ENCODE assay signal across 28 cellular contexts in the genomic region with DNA sequence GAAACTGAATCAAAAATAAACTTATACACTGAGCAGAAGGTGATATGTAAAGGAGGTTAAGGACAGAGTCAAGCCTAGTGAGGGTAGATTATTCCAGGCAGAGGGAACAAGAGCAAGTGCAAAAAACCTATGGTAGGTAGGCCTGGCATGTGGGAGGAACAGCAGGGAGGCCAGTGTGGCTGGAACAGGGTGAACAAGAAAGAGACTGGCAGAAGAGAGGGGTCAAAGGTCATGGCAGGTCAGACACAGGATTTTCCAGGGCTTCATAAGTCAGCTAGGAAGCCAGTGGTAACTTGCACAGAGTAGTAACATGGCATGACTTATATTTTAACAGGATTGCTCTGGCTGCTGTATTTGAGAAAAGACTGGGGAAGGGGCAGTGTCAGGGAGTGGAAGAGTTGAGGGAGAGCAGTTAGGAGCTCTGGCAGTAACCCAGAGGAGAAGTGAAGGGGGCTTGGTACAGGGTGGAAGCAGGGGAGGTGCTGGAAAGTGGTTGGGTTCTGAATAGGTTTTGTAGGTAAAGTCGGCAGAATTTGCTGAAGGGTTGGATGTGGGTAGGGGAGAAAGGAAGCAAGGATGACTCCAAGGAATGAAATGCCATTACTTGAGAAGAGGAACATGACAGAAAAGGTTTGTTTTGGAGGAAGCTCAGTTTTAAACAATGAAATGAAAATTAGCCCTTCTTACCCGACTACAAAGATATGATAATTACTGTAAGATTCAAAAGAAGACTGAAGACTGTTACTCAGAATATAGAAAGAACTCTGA.
DNase-seq lines count a peak whose midpoint lies in the region; ATAC-seq and TF ChIP-seq lines count a peak whose summit lies in the region.
"Had no signal": no experiment of that assay in that cellular context is flagged by ENCODE, and none has a peak within 500 bp of the region (broad histone marks: within the 10 kb centered on the region; RNA-seq: fewer than 3 reads in every experiment).

No MANE protein-coding gene starts in this region.

- ATAC-seq in heart right ventricle = no peak
- ATAC-seq: effector memory CD8-positive, alpha-beta T cell; left lung; Panc1 had no signal

- no peak overlapping the region for H3K4me3 Mint-ChIP-seq in type B pancreatic cell
- H3K4me3 Mint-ChIP-seq: activated CD4-positive, alpha-beta memory T cell treated with anti-CD3 and anti-CD28 coated beads, Interleukin-2, amount 10 ng/mL, durations not matched to agents 7 days and 5 days; activated naive CD4-positive, alpha-beta T cell treated with anti-CD3 and anti-CD28 coated beads for 36 hours; effector memory CD8-positive, alpha-beta T cell; naive B cell had no signal

- no peaks in the 10 kb centered on the region for H3K27me3 ChIP-seq in cardiac muscle cell
- no peaks in the 10 kb centered on the region for H3K27me3 ChIP-seq in heart right ventricle
- no peaks in the 10 kb centered on the region for H3K27me3 ChIP-seq in osteoblast (ENCODE audit: insufficient read depth, low read length)
- no peaks in the 10 kb centered on the region for H3K27me3 ChIP-seq in uterus
- no peaks in the 10 kb centered on the region for H3K27me3 ChIP-seq in SJCRH30
- H3K27me3 ChIP-seq: colonic mucosa, left lung had no signal

- H3K79me2 ChIP-seq in osteoblast (ENCODE audit: insufficient read depth, low read length) = peaks cover 2% of the 10 kb centered on the region

- H3K4me3 ChIP-seq in cardiac muscle cell = no peak overlapping the region
- no peak overlapping the region for H3K4me3 ChIP-seq in heart right ventricle
- no peak overlapping the region for H3K4me3 ChIP-seq in mesodermal cell (ENCODE audit: extremely low read depth, insufficient read depth, low read length, poor library complexity, severe bottlenecking)
- no peak overlapping the region for H3K4me3 ChIP-seq in osteoblast (ENCODE audit: insufficient read depth, low read length)
- no peak overlapping the region for H3K4me3 ChIP-seq in uterus
- H3K4me3 ChIP-seq in SJCRH30 = no peak overlapping the region
- H3K4me3 ChIP-seq: colonic mucosa, left lung had no signal

- H3K9me3 Mint-ChIP-seq in type B pancreatic cell = peaks cover 8% of the 10 kb centered on the region
- H3K9me3 Mint-ChIP-seq: activated CD4-positive, alpha-beta memory T cell treated with anti-CD3 and anti-CD28 coated beads, Interleukin-2, amount 10 ng/mL, durations not matched to agents 7 days and 5 days; activated naive CD4-positive, alpha-beta T cell treated with anti-CD3 and anti-CD28 coated beads for 36 hours; effector memory CD8-positive, alpha-beta T cell had no signal

- H3K36me3 Mint-ChIP-seq in type B pancreatic cell = peaks cover 29% of the 10 kb centered on the region
- H3K36me3 Mint-ChIP-seq: naive B cell had no signal

- H3K36me3 ChIP-seq in cardiac muscle cell (no peaks in the 10 kb centered on the region), heart right ventricle (no peaks in the 10 kb centered on the region), mesodermal cell (ENCODE audit: control insufficient read depth, insufficient read depth, low read length) (peaks cover 13% of the 10 kb centered on the region), osteoblast (ENCODE audit: insufficient read depth, low read length) (no peaks in the 10 kb centered on the region), uterus (no peaks in the 10 kb centered on the region), SJCRH30 (no peaks in the 10 kb centered on the region)
- H3K36me3 ChIP-seq: colonic mucosa, left lung had no signal

- DNase-seq in cardiac muscle cell (ENCODE audit: low read depth in 1 of 2, low spot score in 1 of 2) = no peak
- DNase-seq in heart right ventricle = no peak
- DNase-seq in caudate nucleus (lab: John Stamatoyannopoulos, UW) = no peak
- DNase-seq in type B pancreatic cell (ENCODE audit: extremely low spot score, unreplicated experiment) = no peak
- DNase-seq in osteoblast (ENCODE audit: insufficient read length, low spot score, missing footprints) = no peak
- DNase-seq in uterus = no peak
- no peak for DNase-seq in SJCRH30
- DNase-seq: activated CD4-positive, alpha-beta memory T cell treated with anti-CD3 and anti-CD28 coated beads, Interleukin-2, amount 10 ng/mL, durations not matched to agents 7 days and 5 days; activated CD8-positive, alpha-beta memory T cell treated with anti-CD3 and anti-CD28 coated beads, Interleukin-2, amount 50 U/mL, for 48 hours; activated naive CD4-positive, alpha-beta T cell treated with anti-CD3 and anti-CD28 coated beads for 36 hours; colonic mucosa; COR-L47; effector memory CD8-positive, alpha-beta T cell; H7; Kasumi-1; left lung; MV-4-11; naive B cell; NCI-H1436; NCI-H2107; NCI-H748 treated with DMSO at 0.1 percent for 48 hours; SHP77; stimulated activated naive CD4-positive, alpha-beta T cell treated with Interleukin-2 at 50 U/mL for 16 hours; T-helper 2 cell had no signal

- peaks cover 27% of the 10 kb centered on the region for H3K4me1 ChIP-seq in cardiac muscle cell (ENCODE audit: low read depth)
- no peaks in the 10 kb centered on the region for H3K4me1 ChIP-seq in heart right ventricle
- peaks cover 17% of the 10 kb centered on the region for H3K4me1 ChIP-seq in mesodermal cell (ENCODE audit: control insufficient read depth, insufficient read depth, low read length, poor library complexity, severe bottlenecking)
- peaks cover 3% of the 10 kb centered on the region for H3K4me1 ChIP-seq in osteoblast (ENCODE audit: insufficient read depth, low read length)
- H3K4me1 ChIP-seq in uterus = no peaks in the 10 kb centered on the region
- H3K4me1 ChIP-seq in SJCRH30 = no peaks in the 10 kb centered on the region
- H3K4me1 ChIP-seq: left lung had no signal

- intact Hi-C loops in heart right ventricle (cut with DNase I) (no loop called here), uterus (cut with DNase I; ENCODE audit: low total_unique reads) (no loop called here)

- H3K9me3 ChIP-seq in cardiac muscle cell (ENCODE audit: low read depth) (no peaks in the 10 kb centered on the region), heart right ventricle (no peaks in the 10 kb centered on the region), mesodermal cell (ENCODE audit: control insufficient read depth, low read length) (no peaks in the 10 kb centered on the region), osteoblast (ENCODE audit: low read depth, low read length) (no peaks in the 10 kb centered on the region), uterus (no peaks in the 10 kb centered on the region), SJCRH30 (replicated peaks) (no peaks in the 10 kb centered on the region)
- H3K9me3 ChIP-seq: colonic mucosa, left lung had no signal

- H3K27ac Mint-ChIP-seq in type B pancreatic cell = peak overlapping the region; percentile 3
- H3K27ac Mint-ChIP-seq: activated CD4-positive, alpha-beta memory T cell treated with anti-CD3 and anti-CD28 coated beads, Interleukin-2, amount 10 ng/mL, durations not matched to agents 7 days and 5 days; activated naive CD4-positive, alpha-beta T cell treated with anti-CD3 and anti-CD28 coated beads for 36 hours; effector memory CD8-positive, alpha-beta T cell had no signal

- no peaks in the 10 kb centered on the region for H4K20me1 ChIP-seq in osteoblast (ENCODE audit: insufficient read depth, low read length)

- WGBS in heart right ventricle, 2 donors = 84 to 87% methylated on average over 2 of the region's 2 CpGs
- 30 to 50% methylated on average over 1 of the region's 2 CpGs for WGBS in mesodermal cell (ENCODE audit: insufficient coverage in 2 of 2), 2 experiments

- H3K4me1 Mint-ChIP-seq in type B pancreatic cell (ENCODE audit: unreplicated experiment) = peaks cover 20% of the 10 kb centered on the region
- H3K4me1 Mint-ChIP-seq: activated CD4-positive, alpha-beta memory T cell treated with anti-CD3 and anti-CD28 coated beads, Interleukin-2, amount 10 ng/mL, durations not matched to agents 7 days and 5 days; naive B cell had no signal

- no peak overlapping the region for H3K4me2 ChIP-seq in osteoblast (ENCODE audit: insufficient read depth, low read length)

- no peak overlapping the region for H2AFZ ChIP-seq in osteoblast (ENCODE audit: low read length)

- TF ChIP-seq CTCF in cardiac muscle cell (IDR thresholded peaks at IDR 0.05; ENCODE audit: low read depth, low read length) (no peak), heart right ventricle (IDR thresholded peaks at IDR 0.05) (no peak), type B pancreatic cell (conservative IDR thresholded peaks at IDR 0.05) (no peak), osteoblast (IDR thresholded peaks at IDR 0.05; ENCODE audit: extremely low read depth, low read depth, low read length) (no peak), uterus (IDR thresholded peaks at IDR 0.05) (no peak)

- H3K27me3 Mint-ChIP-seq in type B pancreatic cell = no peaks in the 10 kb centered on the region

- no peak for TF ChIP-seq POLR2A in uterus (IDR thresholded peaks at IDR 0.05)

- peak overlapping the region; percentile 76 for H3K27ac ChIP-seq in cardiac muscle cell
- H3K27ac ChIP-seq in heart right ventricle = no peak overlapping the region
- H3K27ac ChIP-seq in caudate nucleus (ENCODE audit: low read depth, low read length) = peak overlapping the region; percentile 11
- H3K27ac ChIP-seq in mesodermal cell (ENCODE audit: low read depth, low read length, severe bottlenecking) = peak overlapping the region; percentile 39
- no peak overlapping the region for H3K27ac ChIP-seq in osteoblast (ENCODE audit: low read depth, low read length)
- H3K27ac ChIP-seq in uterus = no peak overlapping the region
- H3K27ac ChIP-seq in SJCRH30 = no peak overlapping the region
- H3K27ac ChIP-seq: C4-2B, colonic mucosa, HL-60, left lung had no signal

Comparison
In these comparisons a context has a peak if more than half of its experiments do, and no peak if none do; other contexts are left out.
1. H3K27ac ChIP-seq: peak in cardiac muscle cell (single experiment), caudate nucleus (single experiment) and mesodermal cell (single experiment); none in heart right ventricle (0 of 10), osteoblast (single experiment), uterus (0 of 2) and SJCRH30 (single experiment).